In the genomic region with DNA sequence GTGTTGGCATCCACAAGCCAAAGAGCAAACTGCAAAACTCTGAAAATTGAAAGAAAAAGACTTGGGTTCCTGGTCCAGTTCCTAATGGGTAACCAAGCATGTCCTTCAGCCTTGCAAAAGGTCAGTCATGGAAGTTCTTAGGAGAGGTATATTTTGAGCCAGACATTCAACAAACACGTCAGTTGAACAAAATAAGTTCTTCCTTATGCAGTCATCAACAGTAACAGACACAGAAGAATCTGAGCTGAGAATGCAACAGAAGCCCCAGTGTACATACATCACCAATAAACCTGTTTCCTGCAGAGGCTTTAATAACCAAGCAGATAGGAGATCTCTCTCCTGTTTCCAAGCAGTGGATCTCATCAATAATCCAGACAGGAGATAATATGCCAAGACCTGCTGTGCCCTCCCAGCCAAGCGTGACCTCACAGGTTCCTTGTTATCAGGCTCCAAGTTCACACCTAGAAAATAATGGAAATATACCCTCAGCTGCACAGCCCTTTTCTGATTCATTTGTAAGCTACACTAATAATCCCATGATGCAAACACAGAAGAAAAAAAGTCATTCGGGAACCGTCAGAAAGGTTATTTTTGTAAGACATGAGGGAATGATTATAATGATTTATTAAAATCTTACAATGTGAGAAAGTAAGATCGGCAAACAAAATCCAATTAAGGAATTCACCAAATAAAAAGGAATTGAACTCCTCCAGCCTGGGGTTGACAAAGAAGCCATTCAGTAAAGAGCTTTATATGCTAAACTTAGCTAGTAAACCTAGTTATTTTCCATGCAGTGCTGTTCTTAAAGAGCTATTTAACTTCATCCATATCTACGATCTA, we compare ENCODE assay signal across 17 cellular contexts.
DNase-seq lines count a peak whose midpoint lies in the region; FAIRE-seq lines count a peak whose summit lies in the region.
"Had no signal": no experiment of that assay in that cellular context is flagged by ENCODE, and none has a peak within 500 bp of the region (broad histone marks: within the 10 kb centered on the region; RNA-seq: fewer than 3 reads in every experiment).

No MANE protein-coding gene starts in this region.

- H3K4me3 ChIP-seq in HAP-1 (no peak overlapping the region), skeletal muscle satellite cell (ENCODE audit: low read length) (no peak overlapping the region)
- H3K4me3 ChIP-seq: SJCRH30, tibial artery had no signal

- H3K9ac ChIP-seq in skeletal muscle satellite cell (ENCODE audit: low read depth, low read length) = peak overlapping the region; percentile 19

- no peak overlapping the region for H3K4me2 ChIP-seq in skeletal muscle satellite cell (ENCODE audit: low read length)

- H3K27me3 ChIP-seq in HAP-1 (ENCODE audit: low read depth) (peaks cover 5% of the 10 kb centered on the region; the same call in 1 of the 2 replicates), skeletal muscle satellite cell (ENCODE audit: control insufficient read depth, insufficient read depth, low read length) (no peaks in the 10 kb centered on the region)
- H3K27me3 ChIP-seq: BE2C, tibial artery had no signal

- H3K9me3 ChIP-seq in HAP-1 = no peaks in the 10 kb centered on the region
- no peaks in the 10 kb centered on the region for H3K9me3 ChIP-seq in skeletal muscle satellite cell (replicated peaks; ENCODE audit: low read length)
- H3K9me3 ChIP-seq: BE2C, SJCRH30, tibial artery had no signal

- DNase-seq in HAP-1 (ENCODE audit: low spot score in 2 of 2) = peak; percentile 54 to 84
- peak; percentile 84 for DNase-seq in RCC 7860 (ENCODE audit: low spot score)
- peak; percentile 63 for DNase-seq in foreskin melanocyte
- DNase-seq in activated CD4-positive, CD25-positive, alpha-beta regulatory T cell (lab: John Stamatoyannopoulos, UW) = no peak
- no peak for DNase-seq in NCI-H2171 (lab: John Stamatoyannopoulos, UW)
- no peak for DNase-seq in DMS114 treated with DMSO at 0.1 percent for 48 hours (lab: John Stamatoyannopoulos, UW; ENCODE audit: unreplicated experiment)
- DNase-seq: activated CD4-positive, alpha-beta T cell treated with anti-CD3 and anti-CD28 coated beads for 1 hour; amniotic stem cell; BE2C; Karpas-422; left cardiac atrium; NCI-H1436; NCI-H2227 treated with DMSO at 0.1 percent for 48 hours; SJCRH30; T-helper 9 cell; tibial artery had no signal

- H3K36me3 ChIP-seq in HAP-1 (replicated peaks) = no peaks in the 10 kb centered on the region
- H3K36me3 ChIP-seq in skeletal muscle satellite cell (ENCODE audit: insufficient read depth, low read length) = peaks cover 11% of the 10 kb centered on the region
- H3K36me3 ChIP-seq: BE2C, SJCRH30, tibial artery had no signal

- in situ Hi-C loops in HAP-1 (cut with MboI; ENCODE audit: low sequenced_read_pairs) = no loop called here

- peak; percentile 93 for FAIRE-seq in RCC 7860 (lab: Jason Lieb, UNC)

- H3K4me1 ChIP-seq in HAP-1 = peaks cover 11% of the 10 kb centered on the region
- peaks cover 45% of the 10 kb centered on the region for H3K4me1 ChIP-seq in skeletal muscle satellite cell (ENCODE audit: control insufficient read depth, insufficient read depth, low read length)
- H3K4me1 ChIP-seq: SJCRH30 had no signal

Comparison
In these comparisons a context has a peak if more than half of its experiments do, and no peak if none do; other contexts are left out.
1. DNase-seq: peak in HAP-1 (2 of 2), RCC 7860 (single experiment) and foreskin melanocyte (single experiment); none in activated CD4-positive, CD25-positive, alpha-beta regulatory T cell (0 of 4), NCI-H2171 (single experiment) and DMS114 treated with DMSO at 0.1 percent for 48 hours (single experiment).